In genomic region chr14:103104654-103105511, GRCh38 we compare ENCODE assay signal across 1 cellular context.
TF ChIP-seq lines count a peak whose summit lies in the region.

No MANE protein-coding gene starts in this region.

TF ChIP-seq in GM12878, 131 proteins besides CTCF, POLR2A, EP300 and RAD21 (continued from another document and continues in another):
- TF ChIP-seq, protein P1, sequence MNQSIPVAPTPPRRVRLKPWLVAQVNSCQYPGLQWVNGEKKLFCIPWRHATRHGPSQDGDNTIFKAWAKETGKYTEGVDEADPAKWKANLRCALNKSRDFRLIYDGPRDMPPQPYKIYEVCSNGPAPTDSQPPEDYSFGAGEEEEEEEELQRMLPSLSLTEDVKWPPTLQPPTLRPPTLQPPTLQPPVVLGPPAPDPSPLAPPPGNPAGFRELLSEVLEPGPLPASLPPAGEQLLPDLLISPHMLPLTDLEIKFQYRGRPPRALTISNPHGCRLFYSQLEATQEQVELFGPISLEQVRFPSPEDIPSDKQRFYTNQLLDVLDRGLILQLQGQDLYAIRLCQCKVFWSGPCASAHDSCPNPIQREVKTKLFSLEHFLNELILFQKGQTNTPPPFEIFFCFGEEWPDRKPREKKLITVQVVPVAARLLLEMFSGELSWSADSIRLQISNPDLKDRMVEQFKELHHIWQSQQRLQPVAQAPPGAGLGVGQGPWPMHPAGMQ (IDR thresholded peaks at IDR 0.05; ENCODE audit: borderline replicate concordance) = no peak
- TF ChIP-seq JUNB (IDR thresholded peaks at IDR 0.05) (no peak), ZNF217 (IDR thresholded peaks at IDR 0.05) (no peak), CEBPB (IDR thresholded peaks at IDR 0.05; ENCODE audit: borderline replicate concordance in 1 of 2, low read depth in 2 of 2, low read length in 2 of 2) (no peak), SUPT20H (IDR thresholded peaks at IDR 0.05; ENCODE audit: borderline replicate concordance, control insufficient read depth, low read depth, low read length) (no peak), BRCA1 (IDR thresholded peaks at IDR 0.05; ENCODE audit: low read depth, low read length) (no peak), SMC3 (IDR thresholded peaks at IDR 0.05; ENCODE audit: borderline replicate concordance, low read length) (peak; percentile 93), CREB1 (IDR thresholded peaks at IDR 0.05; ENCODE audit: low read depth) (no peak), BHLHE40 (IDR thresholded peaks at IDR 0.05; ENCODE audit: borderline replicate concordance in 1 of 2, low read depth in 2 of 2, low read length in 1 of 2) (peak; percentile 53 to 55), SPI1 (IDR thresholded peaks at IDR 0.05; ENCODE audit: borderline replicate concordance, insufficient read depth, low read depth, low read length) (no peak), FOS (IDR thresholded peaks at IDR 0.05; ENCODE audit: borderline replicate concordance, extremely low read depth, insufficient read length) (no peak), ZNF274 (IDR thresholded peaks at IDR 0.05; ENCODE audit: insufficient read depth, insufficient read length) (no peak), PAX8 (IDR thresholded peaks at IDR 0.05) (no peak), CBFB (IDR thresholded peaks at IDR 0.05; ENCODE audit: low read depth) (no peak), DPF2 (IDR thresholded peaks at IDR 0.05) (no peak), SMAD5 (IDR thresholded peaks at IDR 0.05; ENCODE audit: low read depth) (no peak), POLR2AphosphoS2 (IDR thresholded peaks at IDR 0.05; ENCODE audit: low read depth, low read length) (no peak), FOXM1 (IDR thresholded peaks at IDR 0.05; ENCODE audit: low read depth, low read length) (no peak), GABPA (IDR thresholded peaks at IDR 0.05; ENCODE audit: low read depth) (no peak), RELB (IDR thresholded peaks at IDR 0.05; ENCODE audit: low read depth) (no peak), WRNIP1 (IDR thresholded peaks at IDR 0.05; ENCODE audit: borderline replicate concordance, low read depth, low read length) (no peak), SMARCA5 (IDR thresholded peaks at IDR 0.05) (peak; percentile 40; the same call in 1 of the 2 replicates), MEF2A (IDR thresholded peaks at IDR 0.05; ENCODE audit: insufficient read depth, low read depth, low read length) (no peak), MLLT1 (IDR thresholded peaks at IDR 0.05) (peak; percentile 88), SREBF1 (IDR thresholded peaks at IDR 0.05; ENCODE audit: low read length) (no peak), PKNOX1 (IDR thresholded peaks at IDR 0.05) (peak; percentile 27), SIN3A (IDR thresholded peaks at IDR 0.05; ENCODE audit: low read depth, low read length) (no peak), YBX1 (IDR thresholded peaks at IDR 0.05) (0 out of 2 replicates have a peak, but pooled peaks have one; percentile 56), SRF (IDR thresholded peaks at IDR 0.05; ENCODE audit: low read depth in 2 of 2, low read length in 2 of 2) (no peak), EZH2 (IDR thresholded peaks at IDR 0.05; ENCODE audit: borderline replicate concordance, control insufficient read depth, low read depth, low read length) (no peak), GATAD2B (conservative IDR thresholded peaks at IDR 0.05; ENCODE audit: low read depth) (peak; percentile 49), NBN (IDR thresholded peaks at IDR 0.05) (peak; percentile 99)
- TF ChIP-seq, protein P2, sequence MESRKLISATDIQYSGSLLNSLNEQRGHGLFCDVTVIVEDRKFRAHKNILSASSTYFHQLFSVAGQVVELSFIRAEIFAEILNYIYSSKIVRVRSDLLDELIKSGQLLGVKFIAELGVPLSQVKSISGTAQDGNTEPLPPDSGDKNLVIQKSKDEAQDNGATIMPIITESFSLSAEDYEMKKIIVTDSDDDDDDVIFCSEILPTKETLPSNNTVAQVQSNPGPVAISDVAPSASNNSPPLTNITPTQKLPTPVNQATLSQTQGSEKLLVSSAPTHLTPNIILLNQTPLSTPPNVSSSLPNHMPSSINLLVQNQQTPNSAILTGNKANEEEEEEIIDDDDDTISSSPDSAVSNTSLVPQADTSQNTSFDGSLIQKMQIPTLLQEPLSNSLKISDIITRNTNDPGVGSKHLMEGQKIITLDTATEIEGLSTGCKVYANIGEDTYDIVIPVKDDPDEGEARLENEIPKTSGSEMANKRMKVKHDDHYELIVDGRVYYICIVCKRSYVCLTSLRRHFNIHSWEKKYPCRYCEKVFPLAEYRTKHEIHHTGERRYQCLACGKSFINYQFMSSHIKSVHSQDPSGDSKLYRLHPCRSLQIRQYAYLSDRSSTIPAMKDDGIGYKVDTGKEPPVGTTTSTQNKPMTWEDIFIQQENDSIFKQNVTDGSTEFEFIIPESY (IDR thresholded peaks at IDR 0.05) = no peak
- TF ChIP-seq, protein P3, sequence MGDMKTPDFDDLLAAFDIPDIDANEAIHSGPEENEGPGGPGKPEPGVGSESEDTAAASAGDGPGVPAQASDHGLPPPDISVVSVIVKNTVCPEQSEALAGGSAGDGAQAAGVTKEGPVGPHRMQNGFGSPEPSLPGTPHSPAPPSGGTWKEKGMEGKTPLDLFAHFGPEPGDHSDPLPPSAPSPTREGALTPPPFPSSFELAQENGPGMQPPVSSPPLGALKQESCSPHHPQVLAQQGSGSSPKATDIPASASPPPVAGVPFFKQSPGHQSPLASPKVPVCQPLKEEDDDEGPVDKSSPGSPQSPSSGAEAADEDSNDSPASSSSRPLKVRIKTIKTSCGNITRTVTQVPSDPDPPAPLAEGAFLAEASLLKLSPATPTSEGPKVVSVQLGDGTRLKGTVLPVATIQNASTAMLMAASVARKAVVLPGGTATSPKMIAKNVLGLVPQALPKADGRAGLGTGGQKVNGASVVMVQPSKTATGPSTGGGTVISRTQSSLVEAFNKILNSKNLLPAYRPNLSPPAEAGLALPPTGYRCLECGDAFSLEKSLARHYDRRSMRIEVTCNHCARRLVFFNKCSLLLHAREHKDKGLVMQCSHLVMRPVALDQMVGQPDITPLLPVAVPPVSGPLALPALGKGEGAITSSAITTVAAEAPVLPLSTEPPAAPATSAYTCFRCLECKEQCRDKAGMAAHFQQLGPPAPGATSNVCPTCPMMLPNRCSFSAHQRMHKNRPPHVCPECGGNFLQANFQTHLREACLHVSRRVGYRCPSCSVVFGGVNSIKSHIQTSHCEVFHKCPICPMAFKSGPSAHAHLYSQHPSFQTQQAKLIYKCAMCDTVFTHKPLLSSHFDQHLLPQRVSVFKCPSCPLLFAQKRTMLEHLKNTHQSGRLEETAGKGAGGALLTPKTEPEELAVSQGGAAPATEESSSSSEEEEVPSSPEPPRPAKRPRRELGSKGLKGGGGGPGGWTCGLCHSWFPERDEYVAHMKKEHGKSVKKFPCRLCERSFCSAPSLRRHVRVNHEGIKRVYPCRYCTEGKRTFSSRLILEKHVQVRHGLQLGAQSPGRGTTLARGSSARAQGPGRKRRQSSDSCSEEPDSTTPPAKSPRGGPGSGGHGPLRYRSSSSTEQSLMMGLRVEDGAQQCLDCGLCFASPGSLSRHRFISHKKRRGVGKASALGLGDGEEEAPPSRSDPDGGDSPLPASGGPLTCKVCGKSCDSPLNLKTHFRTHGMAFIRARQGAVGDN (IDR thresholded peaks at IDR 0.05) = no peak
- TF ChIP-seq, protein P4, sequence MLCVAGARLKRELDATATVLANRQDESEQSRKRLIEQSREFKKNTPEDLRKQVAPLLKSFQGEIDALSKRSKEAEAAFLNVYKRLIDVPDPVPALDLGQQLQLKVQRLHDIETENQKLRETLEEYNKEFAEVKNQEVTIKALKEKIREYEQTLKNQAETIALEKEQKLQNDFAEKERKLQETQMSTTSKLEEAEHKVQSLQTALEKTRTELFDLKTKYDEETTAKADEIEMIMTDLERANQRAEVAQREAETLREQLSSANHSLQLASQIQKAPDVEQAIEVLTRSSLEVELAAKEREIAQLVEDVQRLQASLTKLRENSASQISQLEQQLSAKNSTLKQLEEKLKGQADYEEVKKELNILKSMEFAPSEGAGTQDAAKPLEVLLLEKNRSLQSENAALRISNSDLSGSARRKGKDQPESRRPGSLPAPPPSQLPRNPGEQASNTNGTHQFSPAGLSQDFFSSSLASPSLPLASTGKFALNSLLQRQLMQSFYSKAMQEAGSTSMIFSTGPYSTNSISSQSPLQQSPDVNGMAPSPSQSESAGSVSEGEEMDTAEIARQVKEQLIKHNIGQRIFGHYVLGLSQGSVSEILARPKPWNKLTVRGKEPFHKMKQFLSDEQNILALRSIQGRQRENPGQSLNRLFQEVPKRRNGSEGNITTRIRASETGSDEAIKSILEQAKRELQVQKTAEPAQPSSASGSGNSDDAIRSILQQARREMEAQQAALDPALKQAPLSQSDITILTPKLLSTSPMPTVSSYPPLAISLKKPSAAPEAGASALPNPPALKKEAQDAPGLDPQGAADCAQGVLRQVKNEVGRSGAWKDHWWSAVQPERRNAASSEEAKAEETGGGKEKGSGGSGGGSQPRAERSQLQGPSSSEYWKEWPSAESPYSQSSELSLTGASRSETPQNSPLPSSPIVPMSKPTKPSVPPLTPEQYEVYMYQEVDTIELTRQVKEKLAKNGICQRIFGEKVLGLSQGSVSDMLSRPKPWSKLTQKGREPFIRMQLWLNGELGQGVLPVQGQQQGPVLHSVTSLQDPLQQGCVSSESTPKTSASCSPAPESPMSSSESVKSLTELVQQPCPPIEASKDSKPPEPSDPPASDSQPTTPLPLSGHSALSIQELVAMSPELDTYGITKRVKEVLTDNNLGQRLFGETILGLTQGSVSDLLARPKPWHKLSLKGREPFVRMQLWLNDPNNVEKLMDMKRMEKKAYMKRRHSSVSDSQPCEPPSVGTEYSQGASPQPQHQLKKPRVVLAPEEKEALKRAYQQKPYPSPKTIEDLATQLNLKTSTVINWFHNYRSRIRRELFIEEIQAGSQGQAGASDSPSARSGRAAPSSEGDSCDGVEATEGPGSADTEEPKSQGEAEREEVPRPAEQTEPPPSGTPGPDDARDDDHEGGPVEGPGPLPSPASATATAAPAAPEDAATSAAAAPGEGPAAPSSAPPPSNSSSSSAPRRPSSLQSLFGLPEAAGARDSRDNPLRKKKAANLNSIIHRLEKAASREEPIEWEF (IDR thresholded peaks at IDR 0.05; ENCODE audit: insufficient replicate concordance, low read depth, low read length) = no peak
- TF ChIP-seq, protein P5, sequence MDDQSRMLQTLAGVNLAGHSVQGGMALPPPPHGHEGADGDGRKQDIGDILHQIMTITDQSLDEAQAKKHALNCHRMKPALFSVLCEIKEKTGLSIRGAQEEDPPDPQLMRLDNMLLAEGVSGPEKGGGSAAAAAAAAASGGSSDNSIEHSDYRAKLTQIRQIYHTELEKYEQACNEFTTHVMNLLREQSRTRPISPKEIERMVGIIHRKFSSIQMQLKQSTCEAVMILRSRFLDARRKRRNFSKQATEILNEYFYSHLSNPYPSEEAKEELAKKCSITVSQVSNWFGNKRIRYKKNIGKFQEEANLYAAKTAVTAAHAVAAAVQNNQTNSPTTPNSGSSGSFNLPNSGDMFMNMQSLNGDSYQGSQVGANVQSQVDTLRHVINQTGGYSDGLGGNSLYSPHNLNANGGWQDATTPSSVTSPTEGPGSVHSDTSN (IDR thresholded peaks at IDR 0.05; ENCODE audit: insufficient replicate concordance, low read depth, low read length) = no peak
- TF ChIP-seq, protein P6, sequence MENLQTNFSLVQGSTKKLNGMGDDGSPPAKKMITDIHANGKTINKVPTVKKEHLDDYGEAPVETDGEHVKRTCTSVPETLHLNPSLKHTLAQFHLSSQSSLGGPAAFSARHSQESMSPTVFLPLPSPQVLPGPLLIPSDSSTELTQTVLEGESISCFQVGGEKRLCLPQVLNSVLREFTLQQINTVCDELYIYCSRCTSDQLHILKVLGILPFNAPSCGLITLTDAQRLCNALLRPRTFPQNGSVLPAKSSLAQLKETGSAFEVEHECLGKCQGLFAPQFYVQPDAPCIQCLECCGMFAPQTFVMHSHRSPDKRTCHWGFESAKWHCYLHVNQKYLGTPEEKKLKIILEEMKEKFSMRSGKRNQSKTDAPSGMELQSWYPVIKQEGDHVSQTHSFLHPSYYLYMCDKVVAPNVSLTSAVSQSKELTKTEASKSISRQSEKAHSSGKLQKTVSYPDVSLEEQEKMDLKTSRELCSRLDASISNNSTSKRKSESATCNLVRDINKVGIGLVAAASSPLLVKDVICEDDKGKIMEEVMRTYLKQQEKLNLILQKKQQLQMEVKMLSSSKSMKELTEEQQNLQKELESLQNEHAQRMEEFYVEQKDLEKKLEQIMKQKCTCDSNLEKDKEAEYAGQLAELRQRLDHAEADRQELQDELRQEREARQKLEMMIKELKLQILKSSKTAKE (IDR thresholded peaks at IDR 0.05; ENCODE audit: low read depth, poor library complexity, severe bottlenecking) = no peak
